1 cellular context compared by ENCODE assay signal in the genomic region with DNA sequence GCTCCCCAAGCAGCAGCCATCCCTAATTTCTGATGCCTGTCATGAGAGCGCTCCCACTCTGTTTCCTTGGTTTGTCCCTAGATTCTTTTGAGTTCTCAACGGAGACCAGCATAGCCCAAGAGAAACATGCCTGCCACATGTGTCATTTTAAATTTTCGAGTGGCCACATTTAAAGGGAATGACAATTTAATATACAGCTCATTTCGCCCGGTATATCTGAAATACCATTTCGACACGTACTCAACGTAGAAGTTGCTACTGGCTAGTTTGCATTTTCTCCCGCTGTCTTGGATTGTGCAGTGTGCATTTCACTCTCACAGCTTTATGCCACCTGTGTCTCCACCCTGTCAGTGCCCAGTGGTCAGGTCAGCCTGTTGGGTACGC.
TF ChIP-seq lines count a peak whose summit lies in the region.

No MANE protein-coding gene starts in this region.

TF ChIP-seq in GM12878, 131 proteins besides CTCF, POLR2A, EP300 and RAD21:
- TF ChIP-seq EGR1 (IDR thresholded peaks at IDR 0.05; ENCODE audit: borderline replicate concordance in 1 of 2, low read depth in 2 of 2, low read length in 2 of 2) (no peak), ESRRA (IDR thresholded peaks at IDR 0.05; ENCODE audit: low read length) (no peak), CBFB (IDR thresholded peaks at IDR 0.05; ENCODE audit: low read depth) (no peak), MYC (IDR thresholded peaks at IDR 0.05; ENCODE audit: insufficient read depth, insufficient read length, insufficient replicate concordance, low read length, severe bottlenecking) (no peak), NR2F1 (conservative IDR thresholded peaks at IDR 0.05) (no peak)
